Comparison of ENCODE assay signal across 36 cellular contexts in genomic region chr1:234118911-234119310, GRCh38.
"Had no signal": no experiment of that assay in that cellular context is flagged by ENCODE, and none has a peak within 500 bp of the region (broad histone marks: within the 10 kb centered on the region; RNA-seq: fewer than 3 reads in every experiment).

No MANE protein-coding gene starts in this region.

- H3K36me3 Mint-ChIP-seq: activated CD8-positive, alpha-beta memory T cell treated with anti-CD3 and anti-CD28 coated beads, Interleukin-2, amount 10 ng/mL, durations not matched to agents 7 days and 5 days; activated naive CD4-positive, alpha-beta T cell treated with anti-CD3 and anti-CD28 coated beads, Interleukin-2, amount 10 ng/mL, durations not matched to agents 7 days and 5 days; activated naive CD4-positive, alpha-beta T cell treated with anti-CD3 and anti-CD28 coated beads, Interleukin-2, amount 50 U/mL, for 24 hours; activated naive CD8-positive, alpha-beta T cell; activated naive CD8-positive, alpha-beta T cell treated with anti-CD3 and anti-CD28 coated beads, Interleukin-2, amount 10 ng/mL, durations not matched to agents 7 days and 5 days; WTC11 had no signal

- H3K9me3 ChIP-seq: body of pancreas, breast epithelium had no signal

- H3K27me3 ChIP-seq: body of pancreas, brain microvascular endothelial cell, breast epithelium had no signal

- H3K4me3 ChIP-seq: body of pancreas, breast epithelium had no signal

- H3K9me3 Mint-ChIP-seq: activated CD4-positive, alpha-beta memory T cell treated with anti-CD3 and anti-CD28 coated beads, Interleukin-2, amount 10 ng/mL, durations not matched to agents 7 days and 5 days; activated naive CD4-positive, alpha-beta T cell treated with anti-CD3 and anti-CD28 coated beads, Interleukin-2, amount 10 ng/mL, durations not matched to agents 7 days and 5 days; activated naive CD4-positive, alpha-beta T cell treated with anti-CD3 and anti-CD28 coated beads, Interleukin-2, amount 50 U/mL, for 24 hours; activated naive CD8-positive, alpha-beta T cell treated with anti-CD3 and anti-CD28 coated beads, Interleukin-2, amount 50 U/mL, for 24 hours; activated T-cell treated with anti-CD3 and anti-CD28 coated beads, Interleukin-2, amount 50 U/mL, for 24 hours; T-helper 1 cell treated with Interleukin-12 subunit alpha and Interleukin-12 subunit beta and Interleukin-4 antibody, amounts not matched to agents 30 μg/mL and 1 μg/mL, for 36 hours; T-helper 2 cell treated with Interferon-gamma antibody and Interleukin-4, amounts not matched to agents 5 μg/mL and 100 μg/mL, for 36 hours had no signal

- H3K4me1 Mint-ChIP-seq: activated naive CD8-positive, alpha-beta T cell treated with anti-CD3 and anti-CD28 coated beads, Interleukin-2, amount 50 U/mL, for 24 hours had no signal

- H3K36me3 ChIP-seq: brain microvascular endothelial cell, breast epithelium, WERI-Rb-1 had no signal

- H3K27ac Mint-ChIP-seq: activated CD4-positive, alpha-beta memory T cell treated with anti-CD3 and anti-CD28 coated beads, Interleukin-2, amount 10 ng/mL, durations not matched to agents 7 days and 5 days; activated CD4-positive, alpha-beta T cell treated with anti-CD3 and anti-CD28 coated beads for 36 hours; activated CD4-positive, alpha-beta T cell treated with anti-CD3 and anti-CD28 coated beads, Interleukin-2, amount 10 ng/mL, durations not matched to agents 7 days and 5 days; activated CD8-positive, alpha-beta memory T cell treated with anti-CD3 and anti-CD28 coated beads, Interleukin-2, amount 10 ng/mL, durations not matched to agents 7 days and 5 days; activated CD8-positive, alpha-beta T cell treated with anti-CD3 and anti-CD28 coated beads, Interleukin-2, amount 10 ng/mL, durations not matched to agents 7 days and 5 days; activated naive CD4-positive, alpha-beta T cell treated with anti-CD3 and anti-CD28 coated beads, Interleukin-2, amount 10 ng/mL, durations not matched to agents 7 days and 5 days; activated naive CD4-positive, alpha-beta T cell treated with anti-CD3 and anti-CD28 coated beads, Interleukin-2, amount 50 U/mL, for 24 hours; activated naive CD8-positive, alpha-beta T cell; activated naive CD8-positive, alpha-beta T cell treated with anti-CD3 and anti-CD28 coated beads, Interleukin-2, amount 10 ng/mL, durations not matched to agents 7 days and 5 days; activated naive CD8-positive, alpha-beta T cell treated with anti-CD3 and anti-CD28 coated beads, Interleukin-2, amount 50 U/mL, for 24 hours; activated T-cell treated with anti-CD3 and anti-CD28 coated beads, Interleukin-2, amount 50 U/mL, for 24 hours; activated T-helper 2 cell treated with anti-CD3 and anti-CD28 coated beads, Interferon-gamma antibody, Interleukin-2, Interleukin-4, amounts not matched to agents 10 μg/mL and 5 μg/mL and 100 μg/mL, durations not matched to agents 14 hours and 24 hours and 36 hours; T-helper 1 cell treated with Interleukin-12 subunit alpha and Interleukin-12 subunit beta and Interleukin-4 antibody, amounts not matched to agents 30 μg/mL and 1 μg/mL, for 36 hours; T-helper 2 cell treated with Interferon-gamma antibody and Interleukin-4, amounts not matched to agents 5 μg/mL and 100 μg/mL, for 36 hours; WTC11 had no signal

- DNase-seq: activated CD4-positive, alpha-beta memory T cell treated with anti-CD3 and anti-CD28 coated beads, Interleukin-2, amount 10 ng/mL, durations not matched to agents 7 days and 5 days; activated CD4-positive, alpha-beta T cell treated with anti-CD3 and anti-CD28 coated beads for 1 hour; activated CD4-positive, alpha-beta T cell treated with anti-CD3 and anti-CD28 coated beads for 36 hours; activated CD4-positive, alpha-beta T cell treated with anti-CD3 and anti-CD28 coated beads for 48 hours; activated CD4-positive, alpha-beta T cell treated with anti-CD3 and anti-CD28 coated beads, Interleukin-2, amount 10 ng/mL, durations not matched to agents 7 days and 5 days; activated CD4-positive, alpha-beta T cell treated with anti-CD3 and anti-CD28 coated beads, Interleukin-2, amount 50 U/mL, for 48 hours; activated CD4-positive, CD25-positive, alpha-beta regulatory T cell; activated CD8-positive, alpha-beta memory T cell treated with anti-CD3 and anti-CD28 coated beads for 24 hours; activated CD8-positive, alpha-beta memory T cell treated with anti-CD3 and anti-CD28 coated beads, Interleukin-2, amount 10 ng/mL, durations not matched to agents 7 days and 5 days; activated CD8-positive, alpha-beta memory T cell treated with anti-CD3 and anti-CD28 coated beads, Interleukin-2, amount 50 U/mL, for 48 hours; activated CD8-positive, alpha-beta T cell treated with anti-CD3 and anti-CD28 coated beads, Interleukin-2, amount 10 ng/mL, durations not matched to agents 7 days and 5 days; activated effector memory CD4-positive, alpha-beta T cell treated with Interleukin-2 at 50 U/mL for 16 hours; activated gamma-delta T cell; activated naive CD4-positive, alpha-beta T cell treated with anti-CD3 and anti-CD28 coated beads, Interleukin-2, amount 10 ng/mL, durations not matched to agents 7 days and 5 days; activated naive CD4-positive, alpha-beta T cell treated with Interleukin-2 at 50 U/mL for 16 hours; activated naive CD8-positive, alpha-beta T cell treated with anti-CD3 and anti-CD28 coated beads, Interleukin-2, amount 10 ng/mL, durations not matched to agents 7 days and 5 days; activated naive CD8-positive, alpha-beta T cell treated with anti-CD3 and anti-CD28 coated beads, Interleukin-2, amount 50 U/mL, for 24 hours; activated T-cell treated with anti-CD3 and anti-CD28 coated beads, Interleukin-2, amount 50 U/mL, for 24 hours; activated T-cell treated with anti-CD3 and anti-CD28 coated beads, Interleukin-2, amount 50 U/mL, for 48 hours; amygdala; aorta; body of pancreas; brain microvascular endothelial cell; cerebellar nuclear complex; T-helper 1 cell; T-helper 2 cell; T-helper 9 cell; WERI-Rb-1 had no signal

- H3K4me1 ChIP-seq: breast epithelium had no signal

- H3K4me3 Mint-ChIP-seq: activated CD4-positive, alpha-beta memory T cell treated with anti-CD3 and anti-CD28 coated beads, Interleukin-2, amount 10 ng/mL, durations not matched to agents 7 days and 5 days; activated CD4-positive, alpha-beta T cell treated with anti-CD3 and anti-CD28 coated beads for 36 hours; activated CD4-positive, alpha-beta T cell treated with anti-CD3 and anti-CD28 coated beads, Interleukin-2, amount 10 ng/mL, durations not matched to agents 7 days and 5 days; activated CD8-positive, alpha-beta memory T cell treated with anti-CD3 and anti-CD28 coated beads, Interleukin-2, amount 10 ng/mL, durations not matched to agents 7 days and 5 days; activated CD8-positive, alpha-beta T cell treated with anti-CD3 and anti-CD28 coated beads, Interleukin-2, amount 10 ng/mL, durations not matched to agents 7 days and 5 days; activated naive CD4-positive, alpha-beta T cell treated with anti-CD3 and anti-CD28 coated beads, Interleukin-2, amount 10 ng/mL, durations not matched to agents 7 days and 5 days; activated naive CD4-positive, alpha-beta T cell treated with anti-CD3 and anti-CD28 coated beads, Interleukin-2, amount 50 U/mL, for 24 hours; activated naive CD8-positive, alpha-beta T cell; activated naive CD8-positive, alpha-beta T cell treated with anti-CD3 and anti-CD28 coated beads, Interleukin-2, amount 10 ng/mL, durations not matched to agents 7 days and 5 days; activated naive CD8-positive, alpha-beta T cell treated with anti-CD3 and anti-CD28 coated beads, Interleukin-2, amount 50 U/mL, for 24 hours; activated T-cell treated with anti-CD3 and anti-CD28 coated beads, Interleukin-2, amount 50 U/mL, for 24 hours; central memory CD8-positive, alpha-beta T cell; T-helper 1 cell treated with Interleukin-12 subunit alpha and Interleukin-12 subunit beta and Interleukin-4 antibody, amounts not matched to agents 30 μg/mL and 1 μg/mL, for 36 hours; T-helper 2 cell treated with Interferon-gamma antibody and Interleukin-4, amounts not matched to agents 5 μg/mL and 100 μg/mL, for 36 hours; WTC11 had no signal

- H3K27ac ChIP-seq: body of pancreas, brain microvascular endothelial cell, breast epithelium, WERI-Rb-1 had no signal
